Comparison of ENCODE assay signal across 21 cellular contexts in the genomic region with DNA sequence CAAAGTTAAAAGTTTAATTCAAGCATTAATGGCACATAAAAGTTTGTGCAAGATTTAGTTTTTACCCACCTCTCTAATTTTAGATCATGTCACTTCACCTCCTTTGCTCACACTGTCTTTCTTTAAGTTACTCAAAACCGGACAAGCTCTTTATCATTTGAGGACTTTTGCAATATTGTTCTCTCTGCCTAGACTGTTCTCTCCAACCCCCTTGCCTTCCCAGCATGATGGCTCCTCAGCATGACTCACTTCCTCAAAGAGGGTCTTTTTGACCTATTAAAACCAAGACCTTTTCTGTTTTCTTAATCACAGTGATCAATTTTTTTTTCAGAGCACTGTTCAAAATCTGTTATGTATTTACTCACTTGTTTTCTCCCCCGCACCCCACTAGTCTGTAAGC.
DNase-seq lines count a peak whose midpoint lies in the region; ATAC-seq and TF ChIP-seq lines count a peak whose summit lies in the region.
"Had no signal": no experiment of that assay in that cellular context is flagged by ENCODE, and none has a peak within 500 bp of the region (broad histone marks: within the 10 kb centered on the region; RNA-seq: fewer than 3 reads in every experiment).

No MANE protein-coding gene starts in this region.

- no peak overlapping the region for H3K4me2 ChIP-seq in neural progenitor cell
- H3K4me2 ChIP-seq: KMS-11 had no signal

- no peak overlapping the region for H2AFZ ChIP-seq in neural progenitor cell (replicated peaks)
- H2AFZ ChIP-seq: parathyroid adenoma had no signal

- no peak overlapping the region for H3K4me3 Mint-ChIP-seq in activated CD8-positive, alpha-beta T cell treated with anti-CD3 and anti-CD28 coated beads for 36 hours
- no peak overlapping the region for H3K4me3 Mint-ChIP-seq in activated CD8-positive, alpha-beta T cell treated with anti-CD3 and anti-CD28 coated beads, Interleukin-2, amount 10 ng/mL, durations not matched to agents 7 days and 5 days
- no peak overlapping the region for H3K4me3 Mint-ChIP-seq in neural progenitor cell
- H3K4me3 Mint-ChIP-seq: central memory CD8-positive, alpha-beta T cell; T-helper 2 cell treated with Interferon-gamma antibody and Interleukin-4, amounts not matched to agents 5 μg/mL and 100 μg/mL, for 36 hours had no signal

- no peaks in the 10 kb centered on the region for H3K9me3 ChIP-seq in neural progenitor cell (ENCODE audit: low read depth)
- no peaks in the 10 kb centered on the region for H3K9me3 ChIP-seq in effector memory CD4-positive, alpha-beta T cell (ENCODE audit: control insufficient read depth, low read length)
- H3K9me3 ChIP-seq: left ventricle myocardium inferior, upper lobe of left lung had no signal

- H3K27me3 ChIP-seq in brain microvascular endothelial cell (replicated peaks) = no peaks in the 10 kb centered on the region
- no peaks in the 10 kb centered on the region for H3K27me3 ChIP-seq in neural progenitor cell
- H3K27me3 ChIP-seq in effector memory CD4-positive, alpha-beta T cell (replicated peaks; ENCODE audit: control insufficient read depth, insufficient read depth, low read length, poor library complexity, severe bottlenecking) = no peaks in the 10 kb centered on the region
- H3K27me3 ChIP-seq: SJSA1, upper lobe of left lung had no signal

- no peaks in the 10 kb centered on the region for H3K4me1 ChIP-seq in neural progenitor cell
- no peaks in the 10 kb centered on the region for H3K4me1 ChIP-seq in effector memory CD4-positive, alpha-beta T cell (ENCODE audit: control insufficient read depth, insufficient read depth, low read length, poor library complexity, severe bottlenecking)
- H3K4me1 ChIP-seq: parathyroid adenoma, SJSA1 had no signal

- intact Hi-C loops in activated CD8-positive, alpha-beta T cell treated with anti-CD3 and anti-CD28 coated beads for 36 hours (cut with micrococcal nuclease) = no loop called here

- H3K79me2 ChIP-seq in neural progenitor cell (ENCODE audit: low read depth) = no peaks in the 10 kb centered on the region
- H3K79me2 ChIP-seq: parathyroid adenoma had no signal

- H3K36me3 ChIP-seq in brain microvascular endothelial cell (replicated peaks) (peaks cover 5% of the 10 kb centered on the region), neural progenitor cell (no peaks in the 10 kb centered on the region)
- peaks cover under 1% of the 10 kb centered on the region for H3K36me3 ChIP-seq in effector memory CD4-positive, alpha-beta T cell (ENCODE audit: control insufficient read depth, insufficient read depth, low read length)

- no peaks in the 10 kb centered on the region for H4K20me1 ChIP-seq in neural progenitor cell (ENCODE audit: low read depth)

- H3F3A ChIP-seq in neural progenitor cell (ENCODE audit: low read depth) = no peaks in the 10 kb centered on the region

- H3K9me3 Mint-ChIP-seq in activated CD8-positive, alpha-beta T cell treated with anti-CD3 and anti-CD28 coated beads for 36 hours = no peaks in the 10 kb centered on the region
- H3K9me3 Mint-ChIP-seq in activated CD8-positive, alpha-beta T cell treated with anti-CD3 and anti-CD28 coated beads, Interleukin-2, amount 10 ng/mL, durations not matched to agents 7 days and 5 days (ENCODE audit: insufficient read depth) = no peaks in the 10 kb centered on the region
- no peaks in the 10 kb centered on the region for H3K9me3 Mint-ChIP-seq in neural progenitor cell
- H3K9me3 Mint-ChIP-seq: central memory CD8-positive, alpha-beta T cell; T-helper 2 cell treated with Interferon-gamma antibody and Interleukin-4, amounts not matched to agents 5 μg/mL and 100 μg/mL, for 36 hours had no signal

- CTCF ChIA-PET in activated CD8-positive, alpha-beta T cell treated with anti-CD3 and anti-CD28 coated beads for 36 hours (lab: Charles Lee) = interaction anchor here (1.3 kb wide), 1 partner anchor 163 kb away, joined by 3 read pairs; no protein-coding TSS in a partner anchor
- CTCF ChIA-PET in activated CD8-positive, alpha-beta T cell treated with anti-CD3 and anti-CD28 coated beads, Interleukin-2, amount 10 ng/mL, durations not matched to agents 7 days and 5 days (lab: Charles Lee) = interaction anchor here (0.9 kb wide), 1 partner anchor 13 kb away, joined by 3 read pairs; no protein-coding TSS in a partner anchor

- no peak for ATAC-seq in activated CD8-positive, alpha-beta T cell treated with anti-CD3 and anti-CD28 coated beads for 36 hours
- ATAC-seq in activated CD8-positive, alpha-beta T cell treated with anti-CD3 and anti-CD28 coated beads, Interleukin-2, amount 10 ng/mL, durations not matched to agents 7 days and 5 days = no peak
- ATAC-seq in GM21528 (IDR thresholded peaks at IDR 0.05; ENCODE audit: low FRiP score, unreplicated experiment) = no peak

- in situ Hi-C loops in brain microvascular endothelial cell (cut with HindIII; ENCODE audit: low pct_ligation_motif_present, low sequenced_read_pairs) = no loop called here

- peaks cover 10% of the 10 kb centered on the region for H3K36me3 Mint-ChIP-seq in activated CD8-positive, alpha-beta T cell treated with anti-CD3 and anti-CD28 coated beads for 36 hours (ENCODE audit: low read depth)
- peaks cover 19% of the 10 kb centered on the region for H3K36me3 Mint-ChIP-seq in activated CD8-positive, alpha-beta T cell treated with anti-CD3 and anti-CD28 coated beads, Interleukin-2, amount 10 ng/mL, durations not matched to agents 7 days and 5 days (ENCODE audit: low read depth)
- H3K36me3 Mint-ChIP-seq in neural progenitor cell = peaks cover 11% of the 10 kb centered on the region

- TF ChIP-seq POLR2A in NB4 (IDR thresholded peaks at IDR 0.05; ENCODE audit: extremely low read depth, insufficient read length) = no peak

- H3K9ac ChIP-seq in neural progenitor cell = no peak overlapping the region
- H3K9ac ChIP-seq: KMS-11, parathyroid adenoma had no signal

- DNase-seq in activated CD8-positive, alpha-beta T cell treated with anti-CD3 and anti-CD28 coated beads for 36 hours = no peak
- no peak for DNase-seq in activated CD8-positive, alpha-beta T cell treated with anti-CD3 and anti-CD28 coated beads, Interleukin-2, amount 10 ng/mL, durations not matched to agents 7 days and 5 days
- DNase-seq in NB4 (ENCODE audit: low read depth) = peak; percentile 72
- no peak for DNase-seq in brain microvascular endothelial cell
- DNase-seq in neural progenitor cell (ENCODE audit: low spot score) = no peak
- no peak for DNase-seq in effector memory CD4-positive, alpha-beta T cell
- no peak for DNase-seq in stimulated activated naive CD4-positive, alpha-beta T cell treated with Interleukin-2 at 50 U/mL for 16 hours (lab: John Stamatoyannopoulos, UW)
- DNase-seq: activated CD4-positive, alpha-beta T cell treated with anti-CD3 and anti-CD28 coated beads for 1 hour; activated T-cell treated with anti-CD3 and anti-CD28 coated beads for 4 hours; DMS79 treated with DMSO at 0.1 percent for 48 hours; left ventricle myocardium inferior; NCI-H1436; small intestine; upper lobe of left lung had no signal

- peak overlapping the region; percentile 65 for H3K27ac Mint-ChIP-seq in activated CD8-positive, alpha-beta T cell treated with anti-CD3 and anti-CD28 coated beads for 36 hours
- H3K27ac Mint-ChIP-seq in activated CD8-positive, alpha-beta T cell treated with anti-CD3 and anti-CD28 coated beads, Interleukin-2, amount 10 ng/mL, durations not matched to agents 7 days and 5 days = no peak overlapping the region
- peak overlapping the region; percentile 13 for H3K27ac Mint-ChIP-seq in neural progenitor cell
- H3K27ac Mint-ChIP-seq: T-helper 2 cell treated with Interferon-gamma antibody and Interleukin-4, amounts not matched to agents 5 μg/mL and 100 μg/mL, for 36 hours had no signal

- H3K27me3 Mint-ChIP-seq in activated CD8-positive, alpha-beta T cell treated with anti-CD3 and anti-CD28 coated beads for 36 hours = no peaks in the 10 kb centered on the region
- H3K27me3 Mint-ChIP-seq in activated CD8-positive, alpha-beta T cell treated with anti-CD3 and anti-CD28 coated beads, Interleukin-2, amount 10 ng/mL, durations not matched to agents 7 days and 5 days (ENCODE audit: low read depth) = no peaks in the 10 kb centered on the region
- H3K27me3 Mint-ChIP-seq in neural progenitor cell (ENCODE audit: insufficient read depth, low read depth) = no peaks in the 10 kb centered on the region
- H3K27me3 Mint-ChIP-seq: central memory CD8-positive, alpha-beta T cell had no signal

- POLR2A ChIA-PET in activated CD8-positive, alpha-beta T cell treated with anti-CD3 and anti-CD28 coated beads for 36 hours (lab: Charles Lee) = no interaction called here
- POLR2A ChIA-PET in activated CD8-positive, alpha-beta T cell treated with anti-CD3 and anti-CD28 coated beads, Interleukin-2, amount 10 ng/mL, durations not matched to agents 7 days and 5 days (lab: Charles Lee) = no interaction called here

- TF ChIP-seq CTCF in activated CD8-positive, alpha-beta T cell treated with anti-CD3 and anti-CD28 coated beads for 36 hours (IDR thresholded peaks at IDR 0.05) = no peak
- TF ChIP-seq CTCF in NB4 (IDR thresholded peaks at IDR 0.05; ENCODE audit: low read depth, low read length) (no peak), brain microvascular endothelial cell (IDR thresholded peaks at IDR 0.05; ENCODE audit: low read depth, low read length, missing control alignments) (no peak), neural progenitor cell (IDR thresholded peaks at IDR 0.05) (no peak)

- peak overlapping the region; percentile 7 for H3K27ac ChIP-seq in brain microvascular endothelial cell
- H3K27ac ChIP-seq in neural progenitor cell = no peak overlapping the region
- no peak overlapping the region for H3K27ac ChIP-seq in effector memory CD4-positive, alpha-beta T cell (ENCODE audit: insufficient read depth, low read length, poor library complexity, severe bottlenecking)
- H3K27ac ChIP-seq: C4-2B, KMS-11, left ventricle myocardium inferior, parathyroid adenoma, SJSA1, upper lobe of left lung had no signal

- peaks cover 6% of the 10 kb centered on the region for H3K4me1 Mint-ChIP-seq in activated CD8-positive, alpha-beta T cell treated with anti-CD3 and anti-CD28 coated beads for 36 hours (ENCODE audit: low read depth)
- H3K4me1 Mint-ChIP-seq in activated CD8-positive, alpha-beta T cell treated with anti-CD3 and anti-CD28 coated beads, Interleukin-2, amount 10 ng/mL, durations not matched to agents 7 days and 5 days (ENCODE audit: low read depth) = peaks cover 5% of the 10 kb centered on the region
- peaks cover 7% of the 10 kb centered on the region for H3K4me1 Mint-ChIP-seq in neural progenitor cell

- no peak overlapping the region for H3K4me3 ChIP-seq in NB4 (ENCODE audit: low read depth, low read length)
- H3K4me3 ChIP-seq in brain microvascular endothelial cell (ENCODE audit: low read depth, low read length) = no peak overlapping the region
- no peak overlapping the region for H3K4me3 ChIP-seq in neural progenitor cell
- H3K4me3 ChIP-seq in effector memory CD4-positive, alpha-beta T cell (ENCODE audit: insufficient read depth, low read depth, low read length, poor library complexity, severe bottlenecking) = no peak overlapping the region
- H3K4me3 ChIP-seq: left ventricle myocardium inferior, SJSA1, upper lobe of left lung had no signal
